3 cellular contexts compared by ENCODE assay signal in the genomic region with DNA sequence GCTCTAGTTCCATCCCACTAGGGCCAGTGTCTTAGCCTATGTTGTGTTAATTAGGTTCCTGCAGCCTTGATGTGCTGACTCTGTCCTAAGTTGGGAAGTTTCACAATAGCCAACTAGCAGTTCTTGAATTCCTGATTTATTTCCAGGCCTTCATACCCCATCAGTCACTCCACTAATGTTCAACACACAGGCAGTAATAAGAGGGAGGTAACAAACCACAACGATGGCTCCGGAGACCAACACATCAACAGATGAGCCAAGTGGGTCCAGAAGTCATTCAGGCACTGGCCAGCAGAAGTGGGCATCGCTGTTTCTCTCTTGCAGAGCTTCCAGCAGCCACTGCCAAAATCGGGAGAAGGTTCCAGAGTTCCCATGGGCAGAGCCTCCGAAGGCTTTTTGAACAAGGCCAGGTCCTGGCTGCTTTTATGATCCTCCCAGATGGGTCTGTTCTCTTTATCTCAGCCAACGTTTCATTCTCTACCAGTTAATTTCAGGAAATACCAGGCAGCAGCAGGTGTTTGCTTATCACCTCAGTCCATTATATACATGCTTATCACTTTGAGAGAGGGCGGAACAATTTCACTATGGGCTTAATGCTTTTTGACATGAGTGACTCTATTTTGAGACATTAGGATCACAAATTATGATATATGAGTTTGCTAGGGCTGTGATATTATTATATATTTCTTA.
TF ChIP-seq lines count a peak whose summit lies in the region.

No MANE protein-coding gene starts in this region.

TF ChIP-seq in GM23338, 12 proteins besides CTCF, POLR2A, EP300 and RAD21 (continues in another document):
- TF ChIP-seq, protein P1, sequence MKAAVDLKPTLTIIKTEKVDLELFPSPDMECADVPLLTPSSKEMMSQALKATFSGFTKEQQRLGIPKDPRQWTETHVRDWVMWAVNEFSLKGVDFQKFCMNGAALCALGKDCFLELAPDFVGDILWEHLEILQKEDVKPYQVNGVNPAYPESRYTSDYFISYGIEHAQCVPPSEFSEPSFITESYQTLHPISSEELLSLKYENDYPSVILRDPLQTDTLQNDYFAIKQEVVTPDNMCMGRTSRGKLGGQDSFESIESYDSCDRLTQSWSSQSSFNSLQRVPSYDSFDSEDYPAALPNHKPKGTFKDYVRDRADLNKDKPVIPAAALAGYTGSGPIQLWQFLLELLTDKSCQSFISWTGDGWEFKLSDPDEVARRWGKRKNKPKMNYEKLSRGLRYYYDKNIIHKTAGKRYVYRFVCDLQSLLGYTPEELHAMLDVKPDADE (IDR thresholded peaks at IDR 0.05), result no peak
- TF ChIP-seq EZH2 (IDR thresholded peaks at IDR 0.05; ENCODE audit: low read depth, unreplicated experiment), result no peak

TF ChIP-seq in SK-N-SH, 30 proteins besides CTCF, POLR2A, EP300 and RAD21 (continued from another document):
- no peak for TF ChIP-seq FOSL2 (IDR thresholded peaks at IDR 0.05; ENCODE audit: borderline replicate concordance, low read depth)
- TF ChIP-seq FOXJ3 (CRISPR knock-in tag; IDR thresholded peaks at IDR 0.05), result no peak; the same call in 1 of the 2 replicates

TF ChIP-seq in WTC11, 78 proteins besides CTCF, POLR2A, EP300 and RAD21 (continued from another document):
- TF ChIP-seq, protein P2, sequence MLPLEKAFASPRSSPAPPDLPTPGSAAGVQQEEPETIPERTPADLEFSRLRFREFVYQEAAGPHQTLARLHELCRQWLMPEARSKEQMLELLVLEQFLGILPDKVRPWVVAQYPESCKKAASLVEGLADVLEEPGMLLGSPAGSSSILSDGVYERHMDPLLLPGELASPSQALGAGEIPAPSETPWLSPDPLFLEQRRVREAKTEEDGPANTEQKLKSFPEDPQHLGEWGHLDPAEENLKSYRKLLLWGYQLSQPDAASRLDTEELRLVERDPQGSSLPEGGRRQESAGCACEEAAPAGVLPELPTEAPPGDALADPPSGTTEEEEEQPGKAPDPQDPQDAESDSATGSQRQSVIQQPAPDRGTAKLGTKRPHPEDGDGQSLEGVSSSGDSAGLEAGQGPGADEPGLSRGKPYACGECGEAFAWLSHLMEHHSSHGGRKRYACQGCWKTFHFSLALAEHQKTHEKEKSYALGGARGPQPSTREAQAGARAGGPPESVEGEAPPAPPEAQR (CRISPR knock-in tag; IDR thresholded peaks at IDR 0.05), result no peak
- TF ChIP-seq NFE2L1 (CRISPR knock-in tag; IDR thresholded peaks at IDR 0.05) (no peak), CREB1 (CRISPR knock-in tag; IDR thresholded peaks at IDR 0.05) (no peak)
- TF ChIP-seq, protein P3, sequence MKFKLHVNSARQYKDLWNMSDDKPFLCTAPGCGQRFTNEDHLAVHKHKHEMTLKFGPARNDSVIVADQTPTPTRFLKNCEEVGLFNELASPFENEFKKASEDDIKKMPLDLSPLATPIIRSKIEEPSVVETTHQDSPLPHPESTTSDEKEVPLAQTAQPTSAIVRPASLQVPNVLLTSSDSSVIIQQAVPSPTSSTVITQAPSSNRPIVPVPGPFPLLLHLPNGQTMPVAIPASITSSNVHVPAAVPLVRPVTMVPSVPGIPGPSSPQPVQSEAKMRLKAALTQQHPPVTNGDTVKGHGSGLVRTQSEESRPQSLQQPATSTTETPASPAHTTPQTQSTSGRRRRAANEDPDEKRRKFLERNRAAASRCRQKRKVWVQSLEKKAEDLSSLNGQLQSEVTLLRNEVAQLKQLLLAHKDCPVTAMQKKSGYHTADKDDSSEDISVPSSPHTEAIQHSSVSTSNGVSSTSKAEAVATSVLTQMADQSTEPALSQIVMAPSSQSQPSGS (CRISPR knock-in tag; IDR thresholded peaks at IDR 0.05; ENCODE audit: borderline replicate concordance, low read depth), result no peak
- TF ChIP-seq, protein P4, sequence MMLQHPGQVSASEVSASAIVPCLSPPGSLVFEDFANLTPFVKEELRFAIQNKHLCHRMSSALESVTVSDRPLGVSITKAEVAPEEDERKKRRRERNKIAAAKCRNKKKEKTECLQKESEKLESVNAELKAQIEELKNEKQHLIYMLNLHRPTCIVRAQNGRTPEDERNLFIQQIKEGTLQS (CRISPR knock-in tag; conservative IDR thresholded peaks at IDR 0.05), result no peak
